ENCODE assay signal across 10 cellular contexts in genomic region chr16:53745753-53746258, GRCh38. TPM values are rescaled to one million over a fixed set of nuclear protein-coding genes. Genes with fewer than 3 reads are reported as not detected.
DNase-seq lines count a peak whose midpoint lies in the region; TF ChIP-seq lines count a peak whose summit lies in the region.
"Had no signal": no experiment of that assay in that cellular context is flagged by ENCODE, and none has a peak within 500 bp of the region (broad histone marks: within the 10 kb centered on the region; RNA-seq: fewer than 3 reads in every experiment).

No MANE protein-coding gene starts in this region.

- TF ChIP-seq CTCF in chondrocyte (IDR thresholded peaks at IDR 0.05) (peak; percentile 38), retinal pigment epithelial cell (conservative IDR thresholded peaks at IDR 0.05; ENCODE audit: low read depth, low read length) (peak; percentile 52), GM10248 (IDR thresholded peaks at IDR 0.05; ENCODE audit: control extremely low read depth, extremely low read depth, low read depth, missing control alignments) (no peak)

- H3K4me3 Mint-ChIP-seq in chondrocyte (ENCODE audit: unreplicated experiment) = no peak overlapping the region

- H3K4me1 Mint-ChIP-seq in chondrocyte (ENCODE audit: low read depth) = peaks cover 36% of the 10 kb centered on the region

- H3K27me3 Mint-ChIP-seq in chondrocyte (ENCODE audit: low read depth) = no peaks in the 10 kb centered on the region

- CTCF ChIA-PET in GM10248 (lab: Yijun Ruan, JAX) = interaction anchor here (1.0 to 5.6 kb wide), 3 partner anchors 9 to 15 kb away, joined by 5 to 63 read pairs (median 19); no protein-coding TSS in a partner anchor

- H3K36me3 Mint-ChIP-seq in chondrocyte (ENCODE audit: low read depth) = peaks cover 3% of the 10 kb centered on the region

- DNase-seq in DMS 273 (lab: John Stamatoyannopoulos, UW; ENCODE audit: unreplicated experiment) = peak; percentile 40
- DNase-seq in DMS 273 treated with DMSO at 0.1 percent for 48 hours (lab: John Stamatoyannopoulos, UW) = no peak
- peak; percentile 3 for DNase-seq in OCI-M1 (lab: John Stamatoyannopoulos, UW)
- no peak for DNase-seq in chondrocyte (ENCODE audit: low spot score)
- peak; percentile 98 for DNase-seq in retinal pigment epithelial cell (ENCODE audit: low read depth)
- no peak for DNase-seq in T1000 (lab: John Stamatoyannopoulos, UW)
- no peak for DNase-seq in stimulated activated CD4-positive, alpha-beta T cell treated with anti-CD3 and anti-CD28 coated beads, Interleukin-1b, Interleukin-23, amount 100 ng/mL, for 48 hours
- DNase-seq in GM10248 (ENCODE audit: extremely low spot score) = no peak
- DNase-seq: 8988T, heart right ventricle had no signal

- H3K27ac Mint-ChIP-seq in chondrocyte (ENCODE audit: unreplicated experiment) = peak overlapping the region; percentile 41

- POLR2A ChIA-PET in GM10248 (lab: Yijun Ruan, JAX) = no interaction called here

- peaks cover 9% of the 10 kb centered on the region for H3K9me3 Mint-ChIP-seq in chondrocyte (ENCODE audit: low read depth)

- peak overlapping the region; percentile 18 for H3K4me3 ChIP-seq in retinal pigment epithelial cell (ENCODE audit: low read length)
- H3K4me3 ChIP-seq: heart right ventricle had no signal

RNA-seq across cellular contexts. Expression of gene FTO, which starts 41.9 kb away (rescaled TPM):
- total RNA-seq in chondrocyte = 85.7 to 139 TPM (median 89.4 TPM) in 3 replicates

RNA-seq across cellular contexts. Expression of gene RPGRIP1L, which starts 42.1 kb away (rescaled TPM):
- 10.8 to 20.0 TPM (median 12.5 TPM) in 3 replicates for total RNA-seq in chondrocyte

Comparison
In these comparisons a context has a peak if more than half of its experiments do, and no peak if none do; other contexts are left out.
1. DNase-seq: peak in DMS 273 (single experiment), OCI-M1 (single experiment) and retinal pigment epithelial cell (single experiment); none in DMS 273 treated with DMSO at 0.1 percent for 48 hours (single experiment), chondrocyte (single experiment), T1000 (single experiment), stimulated activated CD4-positive, alpha-beta T cell treated with anti-CD3 and anti-CD28 coated beads, Interleukin-1b, Interleukin-23, amount 100 ng/mL, for 48 hours (single experiment) and GM10248 (single experiment).